In the genomic region with DNA sequence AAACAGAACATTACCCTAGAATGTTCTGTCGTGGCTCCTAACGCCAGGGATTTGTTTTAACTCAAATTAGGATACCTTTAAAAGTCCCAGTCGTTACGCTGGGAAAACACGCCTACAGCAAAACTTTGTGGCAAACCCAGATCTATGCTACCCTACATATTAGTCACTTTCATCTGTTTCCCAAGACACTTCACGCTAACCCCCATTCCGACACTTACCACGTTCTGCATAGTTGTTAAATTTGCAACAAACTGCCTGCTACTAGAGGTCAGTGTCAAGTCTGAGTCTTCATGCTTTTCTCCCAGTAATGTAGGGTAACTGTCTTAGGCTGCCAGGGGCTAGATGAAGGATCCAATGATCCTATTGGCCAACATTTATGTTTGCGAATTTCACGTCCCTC, we compare ENCODE assay signal across 24 cellular contexts.
"Had no signal": no experiment of that assay in that cellular context is flagged by ENCODE, and none has a peak within 500 bp of the region (broad histone marks: within the 10 kb centered on the region; RNA-seq: fewer than 3 reads in every experiment).

No MANE protein-coding gene starts in this region.

- H3K27ac Mint-ChIP-seq: stimulated activated effector memory CD8-positive, alpha-beta T cell treated with anti-CD3 and anti-CD28 coated beads, Interleukin-12 subunit alpha, Interleukin-12 subunit beta, amount 100 ng/mL, for 72 hours had no signal

- H3K36me3 Mint-ChIP-seq: naive B cell; stimulated activated effector memory CD8-positive, alpha-beta T cell treated with anti-CD3 and anti-CD28 coated beads, Interleukin-12 subunit alpha, Interleukin-12 subunit beta, amount 100 ng/mL, for 72 hours had no signal

- H3K79me2 ChIP-seq: parathyroid adenoma had no signal

- H3K27me3 ChIP-seq: right lobe of liver, suprapubic skin, thyroid gland, upper lobe of left lung, uterus had no signal

- H3K9ac ChIP-seq: parathyroid adenoma had no signal

- H3K4me3 ChIP-seq: coronary artery, dorsolateral prefrontal cortex, lung, prostate gland, right lobe of liver, suprapubic skin, thyroid gland, upper lobe of left lung, uterus had no signal

- ATAC-seq: esophagus mucosa; left cardiac atrium; left ventricle myocardium superior; right lobe of liver; stimulated activated effector memory CD8-positive, alpha-beta T cell treated with anti-CD3 and anti-CD28 coated beads, Interleukin-12 subunit alpha, Interleukin-12 subunit beta, amount 100 ng/mL, for 72 hours; stimulated activated naive CD8-positive, alpha-beta T cell treated with anti-CD3 and anti-CD28 coated beads, Interleukin-15, Interleukin-2, amounts not matched to agents 100 U/mL and 50 U/mL, for 24 hours had no signal

- H2AFZ ChIP-seq: parathyroid adenoma had no signal

- H3K36me3 ChIP-seq: prostate gland, right lobe of liver, suprapubic skin, thyroid gland, upper lobe of left lung, uterus had no signal

- DNase-seq: dorsolateral prefrontal cortex; effector CD8-positive, alpha-beta T cell; kidney; left cardiac atrium; left ventricle myocardium superior; mesendoderm; naive B cell; right lobe of liver; stimulated activated CD4-positive, alpha-beta T cell treated with anti-CD3 and anti-CD28 coated beads, Interleukin-4, amount 100 ng/mL, for 1 hour; stimulated activated CD8-positive, alpha-beta memory T cell treated with anti-CD3 and anti-CD28 coated beads, Interleukin-4, amount 100 ng/mL, for 48 hours; stimulated activated naive CD8-positive, alpha-beta T cell treated with anti-CD3 and anti-CD28 coated beads, Interleukin-15, Interleukin-2, amounts not matched to agents 100 U/mL and 50 U/mL, for 24 hours; thyroid gland; upper lobe of left lung; uterus had no signal

- H3K27ac ChIP-seq: coronary artery, dorsolateral prefrontal cortex, parathyroid adenoma, prostate gland, right lobe of liver, suprapubic skin, thyroid gland, upper lobe of left lung, uterus had no signal

- H3K9me3 ChIP-seq: prostate gland, right lobe of liver, suprapubic skin, thyroid gland, upper lobe of left lung, uterus had no signal

- H3K4me1 Mint-ChIP-seq: stimulated activated effector memory CD8-positive, alpha-beta T cell treated with anti-CD3 and anti-CD28 coated beads, Interleukin-12 subunit alpha, Interleukin-12 subunit beta, amount 100 ng/mL, for 72 hours had no signal

- H3K4me3 Mint-ChIP-seq: naive B cell; nephron; stimulated activated effector memory CD8-positive, alpha-beta T cell treated with anti-CD3 and anti-CD28 coated beads, Interleukin-12 subunit alpha, Interleukin-12 subunit beta, amount 100 ng/mL, for 72 hours had no signal

- H3K4me1 ChIP-seq: prostate gland, right lobe of liver, suprapubic skin, upper lobe of left lung, uterus had no signal

- FAIRE-seq: endometrium, frontal cortex, kidney had no signal
